ENCODE assay signal across 15 cellular contexts in genomic region chr9:617441-618085, GRCh38.
DNase-seq lines count a peak whose midpoint lies in the region; ATAC-seq and TF ChIP-seq lines count a peak whose summit lies in the region.
"Had no signal": no experiment of that assay in that cellular context is flagged by ENCODE, and none has a peak within 500 bp of the region (broad histone marks: within the 10 kb centered on the region; RNA-seq: fewer than 3 reads in every experiment).

No MANE protein-coding gene starts in this region.

- H3K36me3 ChIP-seq in left ventricle myocardium inferior (no peaks in the 10 kb centered on the region), gastroesophageal sphincter (no peaks in the 10 kb centered on the region), vagina (no peaks in the 10 kb centered on the region)
- H3K36me3 ChIP-seq in CD8-positive, alpha-beta memory T cell (ENCODE audit: insufficient read depth, low read length): no peaks in the 10 kb centered on the region

- H3K9me3 Mint-ChIP-seq in nephron progenitor cell: no peaks in the 10 kb centered on the region
- H3K9me3 Mint-ChIP-seq in CD8-positive, alpha-beta memory T cell: no peaks in the 10 kb centered on the region
- H3K9me3 Mint-ChIP-seq in activated CD8-positive, alpha-beta memory T cell treated with anti-CD3 and anti-CD28 coated beads, Interleukin-2, amount 10 ng/mL, durations not matched to agents 7 days and 5 days (ENCODE audit: low read depth): no peaks in the 10 kb centered on the region

- no peaks in the 10 kb centered on the region for H3K27me3 ChIP-seq in left ventricle myocardium inferior (ENCODE audit: low read depth)
- no peaks in the 10 kb centered on the region for H3K27me3 ChIP-seq in gastroesophageal sphincter
- no peaks in the 10 kb centered on the region for H3K27me3 ChIP-seq in vagina
- H3K27me3 ChIP-seq in CD8-positive, alpha-beta memory T cell (ENCODE audit: insufficient read depth, low read length, poor library complexity, severe bottlenecking): no peaks in the 10 kb centered on the region

- H3K4me1 ChIP-seq in left ventricle myocardium inferior (peaks cover 85% of the 10 kb centered on the region), gastroesophageal sphincter (peaks cover 0 to 64% (median 10%) of the 10 kb centered on the region in 3 donors), vagina (peaks cover 35% of the 10 kb centered on the region)
- H3K4me1 ChIP-seq in CD8-positive, alpha-beta memory T cell (ENCODE audit: insufficient read depth, low read length): no peaks in the 10 kb centered on the region

- H3K9me3 ChIP-seq in left ventricle myocardium inferior (replicated peaks): no peaks in the 10 kb centered on the region
- H3K9me3 ChIP-seq in gastroesophageal sphincter: no peaks in the 10 kb centered on the region
- no peaks in the 10 kb centered on the region for H3K9me3 ChIP-seq in vagina
- H3K9me3 ChIP-seq in CD8-positive, alpha-beta memory T cell (ENCODE audit: low read length): no peaks in the 10 kb centered on the region
- H3K9me3 ChIP-seq: A549, mucosa of descending colon had no signal

- peak overlapping the region; percentile 54 for H3K27ac ChIP-seq in left ventricle myocardium inferior (replicated peaks)
- H3K27ac ChIP-seq in gastroesophageal sphincter: peak overlapping the region; percentile 39 to 73 (median 52)
- peak overlapping the region; percentile 12 for H3K27ac ChIP-seq in vagina
- H3K27ac ChIP-seq in CD8-positive, alpha-beta memory T cell (ENCODE audit: low read depth, low read length): no peak overlapping the region
- H3K27ac ChIP-seq: A549 had no signal

- TF ChIP-seq EP300 in gastroesophageal sphincter (IDR thresholded peaks at IDR 0.05): no peak

- peak overlapping the region; percentile 83 for H3K27ac Mint-ChIP-seq in nephron progenitor cell
- no peak overlapping the region for H3K27ac Mint-ChIP-seq in CD8-positive, alpha-beta memory T cell
- no peak overlapping the region for H3K27ac Mint-ChIP-seq in activated CD8-positive, alpha-beta memory T cell treated with anti-CD3 and anti-CD28 coated beads, Interleukin-2, amount 10 ng/mL, durations not matched to agents 7 days and 5 days

- POLR2A ChIA-PET in CD8-positive, alpha-beta memory T cell (lab: Charles Lee): no interaction called here

- TF ChIP-seq POLR2A in gastroesophageal sphincter (IDR thresholded peaks at IDR 0.05) (no peak), vagina (IDR thresholded peaks at IDR 0.05) (no peak)

- intact Hi-C loops in left ventricle myocardium inferior (cut with micrococcal nuclease): no loop called here
- intact Hi-C loops in cardiac septum (cut with DNase I): loop anchor here (5.0 kb wide), 2 partner anchors 80 to 190 kb away; no protein-coding TSS in a partner anchor
- intact Hi-C loops in vagina (cut with DNase I): no loop called here

- WGBS in gastroesophageal sphincter (ENCODE audit: low coverage in 1 of 2), 2 donors: 38 to 62% methylated on average over 7 of the region's 7 CpGs

- TF ChIP-seq CTCF in left ventricle myocardium inferior (IDR thresholded peaks at IDR 0.05; ENCODE audit: borderline replicate concordance) (no peak), gastroesophageal sphincter (IDR thresholded peaks at IDR 0.05) (no peak), nephron progenitor cell (IDR thresholded peaks at IDR 0.05) (no peak), vagina (IDR thresholded peaks at IDR 0.05) (no peak)

- peaks cover 48% of the 10 kb centered on the region for H3K4me1 Mint-ChIP-seq in nephron progenitor cell
- H3K4me1 Mint-ChIP-seq in CD8-positive, alpha-beta memory T cell: peaks cover 4 to 5% (median 4%) of the 10 kb centered on the region in 3 donors
- peaks cover 7% of the 10 kb centered on the region for H3K4me1 Mint-ChIP-seq in activated CD8-positive, alpha-beta memory T cell treated with anti-CD3 and anti-CD28 coated beads, Interleukin-2, amount 10 ng/mL, durations not matched to agents 7 days and 5 days

- ATAC-seq in gastroesophageal sphincter: no peak
- no peak for ATAC-seq in activated CD8-positive, alpha-beta memory T cell treated with anti-CD3 and anti-CD28 coated beads, Interleukin-2, amount 10 ng/mL, durations not matched to agents 7 days and 5 days
- ATAC-seq: A549, left lobe of liver had no signal

- peaks cover 2% of the 10 kb centered on the region for H3K27me3 Mint-ChIP-seq in nephron progenitor cell (ENCODE audit: low read depth, poor library complexity)
- H3K27me3 Mint-ChIP-seq in CD8-positive, alpha-beta memory T cell: peaks cover 8 to 17% of the 10 kb centered on the region in 2 donors
- peaks cover 9% of the 10 kb centered on the region for H3K27me3 Mint-ChIP-seq in activated CD8-positive, alpha-beta memory T cell treated with anti-CD3 and anti-CD28 coated beads, Interleukin-2, amount 10 ng/mL, durations not matched to agents 7 days and 5 days

- CTCF ChIA-PET in CD8-positive, alpha-beta memory T cell (lab: Charles Lee): interaction anchor here (0.9 kb wide), 1 partner anchor 140 kb away, joined by 3 read pairs; no protein-coding TSS in a partner anchor
- CTCF ChIA-PET in activated CD8-positive, alpha-beta memory T cell treated with anti-CD3 and anti-CD28 coated beads, Interleukin-2, amount 10 ng/mL, durations not matched to agents 7 days and 5 days (lab: Charles Lee): interaction anchor here (1.0 to 1.8 kb wide), 2 partner anchors 146 to 189 kb away, joined by 3 to 7 read pairs; no protein-coding TSS in a partner anchor

- peaks cover 6% of the 10 kb centered on the region for H3K36me3 Mint-ChIP-seq in nephron progenitor cell (ENCODE audit: low read depth)
- H3K36me3 Mint-ChIP-seq in CD8-positive, alpha-beta memory T cell: peaks cover 0 to 1% (median 0%) of the 10 kb centered on the region in 3 donors
- no peaks in the 10 kb centered on the region for H3K36me3 Mint-ChIP-seq in activated CD8-positive, alpha-beta memory T cell treated with anti-CD3 and anti-CD28 coated beads, Interleukin-2, amount 10 ng/mL, durations not matched to agents 7 days and 5 days

- H3K4me3 ChIP-seq in left ventricle myocardium inferior (no peak overlapping the region), gastroesophageal sphincter (no peak overlapping the region), vagina (no peak overlapping the region)
- no peak overlapping the region for H3K4me3 ChIP-seq in CD8-positive, alpha-beta memory T cell (ENCODE audit: low read length)
- H3K4me3 ChIP-seq: A549, mucosa of descending colon had no signal

- no peak overlapping the region for H3K4me3 Mint-ChIP-seq in nephron progenitor cell
- no peak overlapping the region for H3K4me3 Mint-ChIP-seq in CD8-positive, alpha-beta memory T cell
- H3K4me3 Mint-ChIP-seq in activated CD8-positive, alpha-beta memory T cell treated with anti-CD3 and anti-CD28 coated beads, Interleukin-2, amount 10 ng/mL, durations not matched to agents 7 days and 5 days: no peak overlapping the region

- DNase-seq in left ventricle myocardium inferior (no peak), cardiac septum (ENCODE audit: low spot score) (no peak), nephron progenitor cell (no peak), vagina (ENCODE audit: extremely low spot score in 2 of 2) (no peak), NCI-H446 (lab: John Stamatoyannopoulos, UW) (no peak)
- DNase-seq in CD8-positive, alpha-beta memory T cell: no peak
- no peak for DNase-seq in activated CD8-positive, alpha-beta memory T cell treated with anti-CD3 and anti-CD28 coated beads, Interleukin-2, amount 10 ng/mL, durations not matched to agents 7 days and 5 days
- DNase-seq: activated naive CD4-positive, alpha-beta T cell treated with anti-CD3 and anti-CD28 coated beads, Interleukin-2, amount 50 U/mL, for 16 hours; H7; KBM-7; NCI-H187 treated with DMSO at 0.1 percent for 48 hours had no signal
